Comparison of ENCODE assay signal across 8 cellular contexts in the genomic region with DNA sequence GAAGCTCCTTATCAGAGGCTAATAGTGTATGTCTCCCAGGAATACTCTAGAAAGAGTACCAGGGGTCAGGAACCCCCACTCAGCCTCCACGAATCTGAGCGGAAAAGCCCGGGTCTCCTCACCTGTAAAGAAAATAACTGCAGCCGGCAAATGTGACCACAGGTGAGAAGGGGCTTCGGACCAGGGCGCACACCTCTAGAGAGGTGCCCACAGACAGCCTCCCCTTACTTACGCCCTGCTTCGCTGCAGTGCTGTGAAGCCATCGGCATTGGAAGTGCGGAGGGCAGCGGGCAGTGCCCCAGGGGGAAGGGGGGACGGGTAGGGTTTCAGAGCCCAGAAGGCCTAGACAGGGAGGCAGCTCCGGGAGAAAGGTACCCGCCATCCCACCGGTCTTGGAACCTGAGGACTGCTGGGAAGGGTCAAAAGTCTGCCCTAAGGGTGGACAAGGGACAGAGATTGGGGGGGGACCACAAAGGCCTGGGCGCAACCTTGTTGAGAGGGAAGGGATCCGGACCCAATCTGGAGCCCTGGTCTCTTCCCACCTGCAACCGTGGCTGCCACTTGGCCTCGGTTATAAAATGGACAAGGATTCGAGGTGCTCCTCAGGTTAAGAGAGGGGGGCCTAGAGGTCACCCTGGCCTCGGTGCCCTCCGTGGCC. TPM values are rescaled to one million over a fixed set of nuclear protein-coding genes. Genes with fewer than 3 reads are reported as not detected.
A peak's percentile ranks its signal among the peaks of the same experiment; 100 is the strongest.
DNase-seq lines count a peak whose midpoint lies in the region; ATAC-seq and TF ChIP-seq lines count a peak whose summit lies in the region.

No MANE protein-coding gene starts in this region.

- ATAC-seq in heart right ventricle (peak in 1 of 8 donors; percentile 2), Right ventricle myocardium superior (ENCODE audit: poor library complexity) (no peak), HG02884 (IDR thresholded peaks at IDR 0.05; ENCODE audit: unreplicated experiment) (no peak)

- peaks cover 10 to 32% (median 17%) of the 10 kb centered on the region in 9 donors for H3K4me1 ChIP-seq in heart right ventricle
- H3K4me1 ChIP-seq in muscle layer of colon (ENCODE audit: insufficient read depth, low read length), result peaks cover 7% of the 10 kb centered on the region
- H3K4me1 ChIP-seq in vagina, result peaks cover 11% of the 10 kb centered on the region

- peaks cover 14% of the 10 kb centered on the region for H3K4me1 Mint-ChIP-seq in dendritic cell treated with granulocyte-macrophage colony-stimulating factor and Interleukin-4, amounts not matched to agents 40 ng/mL and 50 ng/mL, for 4 days (ENCODE audit: low read depth)

- H3K9me3 Mint-ChIP-seq in dendritic cell treated with granulocyte-macrophage colony-stimulating factor and Interleukin-4, amounts not matched to agents 40 ng/mL and 50 ng/mL, for 4 days, result no peaks in the 10 kb centered on the region

- intact Hi-C loops in heart right ventricle (cut with DNase I) (loop anchor here in 4 of 10 donors (5.0 to 10.0 kb wide), 5 partner anchors 34 to 252 kb away; no protein-coding TSS in a partner anchor), Right ventricle myocardium superior (cut with DNase I) (no loop called here), vagina (cut with DNase I) (no loop called here)
- intact Hi-C loops in dendritic cell treated with granulocyte-macrophage colony-stimulating factor and Interleukin-4, amounts not matched to agents 40 ng/mL and 50 ng/mL, for 4 days (cut with micrococcal nuclease), result loop anchor here (5.0 kb wide), 1 partner anchor 64 kb away; no protein-coding TSS in a partner anchor

- TF ChIP-seq CTCF in heart right ventricle (IDR thresholded peaks at IDR 0.05) (no peak), vagina (IDR thresholded peaks at IDR 0.05) (no peak)

- 74% methylated on average over 22 of the region's 22 CpGs for WGBS in heart right ventricle, 2 donors

- H3K36me3 Mint-ChIP-seq in dendritic cell treated with granulocyte-macrophage colony-stimulating factor and Interleukin-4, amounts not matched to agents 40 ng/mL and 50 ng/mL, for 4 days (ENCODE audit: low read depth), result no peaks in the 10 kb centered on the region

- no peak overlapping the region for H3K9ac ChIP-seq in muscle layer of colon (ENCODE audit: low read length)

- peak overlapping the region; percentile 70 for H3K4me3 Mint-ChIP-seq in dendritic cell treated with granulocyte-macrophage colony-stimulating factor and Interleukin-4, amounts not matched to agents 40 ng/mL and 50 ng/mL, for 4 days

- DNase-seq in heart right ventricle (no peak), Right ventricle myocardium superior (no peak), vagina (ENCODE audit: extremely low spot score in 2 of 2) (no peak), NCI-H128 (lab: John Stamatoyannopoulos, UW; ENCODE audit: unreplicated experiment) (no peak)
- no peak for DNase-seq in central memory CD4-positive, alpha-beta T cell

- H3K27ac ChIP-seq in heart right ventricle, result peak overlapping the region in 7 of 10 donors; percentile 32 to 70 (median 45)
- no peak overlapping the region for H3K27ac ChIP-seq in muscle layer of colon (ENCODE audit: low read depth, low read length)
- H3K27ac ChIP-seq in vagina, result peak overlapping the region; percentile 55

- peaks cover 37% of the 10 kb centered on the region for H3K27me3 Mint-ChIP-seq in dendritic cell treated with granulocyte-macrophage colony-stimulating factor and Interleukin-4, amounts not matched to agents 40 ng/mL and 50 ng/mL, for 4 days

- H3K9me3 ChIP-seq in heart right ventricle, result no peaks in the 10 kb centered on the region
- H3K9me3 ChIP-seq in muscle layer of colon (ENCODE audit: low read length), result no peaks in the 10 kb centered on the region
- no peaks in the 10 kb centered on the region for H3K9me3 ChIP-seq in vagina

- peaks cover 0 to 9% (median 0%) of the 10 kb centered on the region in 7 donors for H3K27me3 ChIP-seq in heart right ventricle
- H3K27me3 ChIP-seq in muscle layer of colon (ENCODE audit: control insufficient read depth in 1 of 2, insufficient read depth in 2 of 2, low read length in 2 of 2), result peaks cover 0 to 20% of the 10 kb centered on the region in 2 donors
- H3K27me3 ChIP-seq in vagina, result no peaks in the 10 kb centered on the region

- peak overlapping the region; percentile 47 to 89 (median 72) for H3K4me3 ChIP-seq in heart right ventricle
- peak overlapping the region; percentile 60 to 71 for H3K4me3 ChIP-seq in muscle layer of colon (ENCODE audit: low read depth in 1 of 2, low read length in 2 of 2)
- H3K4me3 ChIP-seq in vagina, result peak overlapping the region; percentile 57 to 69

- TF ChIP-seq POLR2A in vagina (IDR thresholded peaks at IDR 0.05), result no peak

- H3K27ac Mint-ChIP-seq in dendritic cell treated with granulocyte-macrophage colony-stimulating factor and Interleukin-4, amounts not matched to agents 40 ng/mL and 50 ng/mL, for 4 days, result no peak overlapping the region

- H3K36me3 ChIP-seq in heart right ventricle, result no peaks in the 10 kb centered on the region
- no peaks in the 10 kb centered on the region for H3K36me3 ChIP-seq in muscle layer of colon (ENCODE audit: insufficient read depth, low read length)
- no peaks in the 10 kb centered on the region for H3K36me3 ChIP-seq in vagina

RNA-seq across cellular contexts. Expression of a gene that starts 0.6 kb away (rescaled TPM):
- total RNA-seq in heart right ventricle, result 10 to 100 TPM in 4 of 10 donors, 1 to 10 TPM in 6; 5.0 to 18.2 (median 8.6) TPM
- 1 to 10 TPM; 5.0 to 5.8 TPM for polyA plus RNA-seq in heart right ventricle
- total RNA-seq in Right ventricle myocardium superior, result 10.8 TPM
- 22.1 TPM for total RNA-seq in vagina
